Comparison of ENCODE assay signal across 9 cellular contexts in genomic region chr6:157443066-157443800, GRCh38.
A peak's percentile ranks its signal among the peaks of the same experiment; 100 is the strongest.
DNase-seq lines count a peak whose midpoint lies in the region; ATAC-seq and TF ChIP-seq lines count a peak whose summit lies in the region.
"Had no signal": no experiment of that assay in that cellular context is flagged by ENCODE, and none has a peak within 500 bp of the region (broad histone marks: within the 10 kb centered on the region; RNA-seq: fewer than 3 reads in every experiment).

No MANE protein-coding gene starts in this region.

- no peaks in the 10 kb centered on the region for H4K20me1 ChIP-seq in PC-3 (ENCODE audit: low read length)

- H3K4me1 Mint-ChIP-seq in natural killer cell (peaks cover 17 to 20% of the 10 kb centered on the region in 2 donors), mesothelial cell of epicardium (peaks cover 8% of the 10 kb centered on the region)
- H3K4me1 Mint-ChIP-seq in CD4-positive, alpha-beta memory T cell, result peaks cover 0 to 1% (median 0%) of the 10 kb centered on the region in 4 donors

- H3K36me3 Mint-ChIP-seq in natural killer cell (no peaks in the 10 kb centered on the region), mesothelial cell of epicardium (peaks cover 4% of the 10 kb centered on the region)
- H3K36me3 Mint-ChIP-seq in CD4-positive, alpha-beta memory T cell, result peaks cover 0 to 3% of the 10 kb centered on the region in 2 donors

- POLR2A ChIA-PET in PC-3 (lab: Charles Lee; ENCODE audit: unreplicated experiment), result no interaction called here
- POLR2A ChIA-PET in CD4-positive, alpha-beta memory T cell (lab: Charles Lee; ENCODE audit: partially characterized antibody), result no interaction called here

- no peak overlapping the region for H3K27ac ChIP-seq in PC-3 (ENCODE audit: low read length)
- no peak overlapping the region for H3K27ac ChIP-seq in CD4-positive, alpha-beta memory T cell (ENCODE audit: low read depth, low read length)
- H3K27ac ChIP-seq: transverse colon had no signal

- no peaks in the 10 kb centered on the region for H3K27me3 ChIP-seq in PC-3 (ENCODE audit: low read length)
- H3K27me3 ChIP-seq in CD4-positive, alpha-beta memory T cell (ENCODE audit: insufficient read depth, low read length), result no peaks in the 10 kb centered on the region
- H3K27me3 ChIP-seq: transverse colon had no signal

- peak; percentile 21 for DNase-seq in PC-3
- no peak for DNase-seq in natural killer cell
- DNase-seq in SKM-1 treated with dmso at 0.1 percent for 144 hours (lab: John Stamatoyannopoulos, UW; ENCODE audit: unreplicated experiment), result no peak
- DNase-seq in mesothelial cell of epicardium (ENCODE audit: low spot score in 2 of 2, unreplicated experiment in 2 of 2), result no peak
- DNase-seq in CD4-positive, alpha-beta memory T cell, result no peak
- DNase-seq: naive B cell, transverse colon had no signal

- no peaks in the 10 kb centered on the region for H3K4me1 ChIP-seq in PC-3 (ENCODE audit: insufficient read depth, low read length)
- no peaks in the 10 kb centered on the region for H3K4me1 ChIP-seq in CD4-positive, alpha-beta memory T cell (ENCODE audit: insufficient read depth, low read length)

- peak overlapping the region; percentile 3 to 71 for H3K27ac Mint-ChIP-seq in natural killer cell
- no peak overlapping the region for H3K27ac Mint-ChIP-seq in mesothelial cell of epicardium
- peak overlapping the region in 1 of 7 donors; percentile 82 for H3K27ac Mint-ChIP-seq in CD4-positive, alpha-beta memory T cell

- CTCF ChIA-PET in PC-3 (lab: Charles Lee), result no interaction called here
- CTCF ChIA-PET in CD4-positive, alpha-beta memory T cell (lab: Charles Lee; ENCODE audit: partially characterized antibody), result no interaction called here

- no peak overlapping the region for H3K9ac ChIP-seq in PC-3 (ENCODE audit: low read length)

- H3K27me3 Mint-ChIP-seq in natural killer cell (ENCODE audit: low read depth in 2 of 2) (peaks cover 3 to 13% of the 10 kb centered on the region in 2 donors), mesothelial cell of epicardium (ENCODE audit: low read depth) (no peaks in the 10 kb centered on the region)
- H3K27me3 Mint-ChIP-seq in CD4-positive, alpha-beta memory T cell, result no peaks in the 10 kb centered on the region
- H3K27me3 Mint-ChIP-seq: naive B cell had no signal

- TF ChIP-seq CTCF in PC-3 (conservative IDR thresholded peaks at IDR 0.05; ENCODE audit: low read depth, low read length), result no peak
- TF ChIP-seq CTCF in natural killer cell (IDR thresholded peaks at IDR 0.05), result no peak
- TF ChIP-seq CTCF in mesothelial cell of epicardium (IDR thresholded peaks at IDR 0.05; ENCODE audit: unreplicated experiment), result no peak

- H3K9me2 ChIP-seq in PC-3 (replicated peaks; ENCODE audit: low read length), result no peaks in the 10 kb centered on the region

- BruUV-seq in PC-3 (replicated peaks; lab: Mats Ljungman, UMichigan), result no TSS peak

- H2AFZ ChIP-seq in PC-3 (ENCODE audit: low read length), result no peak overlapping the region

- H3K4me2 ChIP-seq in PC-3 (ENCODE audit: low read length), result no peak overlapping the region

- H3K9me3 ChIP-seq in PC-3 (ENCODE audit: low read length), result no peaks in the 10 kb centered on the region
- no peaks in the 10 kb centered on the region for H3K9me3 ChIP-seq in CD4-positive, alpha-beta memory T cell (ENCODE audit: control insufficient read depth in 1 of 2, low read length in 2 of 2)
- H3K9me3 ChIP-seq: transverse colon had no signal

- H3K79me2 ChIP-seq in PC-3 (ENCODE audit: low read length), result no peaks in the 10 kb centered on the region

- no peak overlapping the region for H3K4me3 ChIP-seq in PC-3 (ENCODE audit: low read length)
- H3K4me3 ChIP-seq in CD4-positive, alpha-beta memory T cell (ENCODE audit: low read length in 2 of 2), result no peak overlapping the region
- H3K4me3 ChIP-seq: transverse colon had no signal

- no peaks in the 10 kb centered on the region for H3K36me3 ChIP-seq in PC-3 (ENCODE audit: low read depth, low read length)
- no peaks in the 10 kb centered on the region for H3K36me3 ChIP-seq in CD4-positive, alpha-beta memory T cell (ENCODE audit: insufficient read depth, low read length)
- H3K36me3 ChIP-seq: transverse colon had no signal

- intact Hi-C loops in PC-3 (cut with micrococcal nuclease), result no loop called here
- intact Hi-C loops in natural killer cell (cut with micrococcal nuclease), result no loop called here
- intact Hi-C loops in CD4-positive, alpha-beta memory T cell (cut with micrococcal nuclease), result no loop called here

- H3K4me3 Mint-ChIP-seq in natural killer cell (peak overlapping the region; percentile 7), mesothelial cell of epicardium (no peak overlapping the region)
- no peak overlapping the region for H3K4me3 Mint-ChIP-seq in CD4-positive, alpha-beta memory T cell
- H3K4me3 Mint-ChIP-seq: naive B cell had no signal

- peak; percentile 85 for ATAC-seq in GM18873 (IDR thresholded peaks at IDR 0.05; ENCODE audit: low FRiP score, unreplicated experiment)
- ATAC-seq in HG02678 (IDR thresholded peaks at IDR 0.05; ENCODE audit: unreplicated experiment), result peak; percentile 96
- no peak for ATAC-seq in PC-3
- ATAC-seq in natural killer cell, result peak; percentile 48 to 91 (median 78)

- H3K9me3 Mint-ChIP-seq in natural killer cell (no peaks in the 10 kb centered on the region), mesothelial cell of epicardium (peaks cover 4% of the 10 kb centered on the region)
- H3K9me3 Mint-ChIP-seq in CD4-positive, alpha-beta memory T cell, result peaks cover 0 to 3% (median 0%) of the 10 kb centered on the region in 8 donors

- H3F3A ChIP-seq in PC-3 (ENCODE audit: low read length, unreplicated experiment), result no peaks in the 10 kb centered on the region
